In genomic region chr15:91116379-91117067, GRCh38 we compare ENCODE assay signal across 8 cellular contexts. TPM values are rescaled to one million over a fixed set of nuclear protein-coding genes. Genes with fewer than 3 reads are reported as not detected.
DNase-seq lines count a peak whose midpoint lies in the region; ATAC-seq and TF ChIP-seq lines count a peak whose summit lies in the region.

No MANE protein-coding gene starts in this region.

- CTCF ChIA-PET in HEK293T (lab: Yijun Ruan, JAX), result no interaction called here
- CTCF ChIA-PET in WTC11 (lab: Charles Lee), result no interaction called here

- POLR2A ChIA-PET in HEK293T (lab: Yijun Ruan, JAX) (no interaction called here), WTC11 (lab: Charles Lee) (no interaction called here)

- no peak overlapping the region for H3K4me3 Mint-ChIP-seq in WTC11

- H3K36me3 Mint-ChIP-seq in WTC11, result no peaks in the 10 kb centered on the region

- no peaks in the 10 kb centered on the region; the same call in none of the 2 replicates for H3K27me3 Mint-ChIP-seq in WTC11 (ENCODE audit: low read depth)

- intact Hi-C loops in left ventricle myocardium inferior (cut with micrococcal nuclease), result no loop called here

- H3K4me1 ChIP-seq in left ventricle myocardium inferior, result peaks cover 46% of the 10 kb centered on the region

- H3K27ac Mint-ChIP-seq in WTC11, result no peak overlapping the region

- TF ChIP-seq CTCF in left ventricle myocardium inferior (IDR thresholded peaks at IDR 0.05; ENCODE audit: borderline replicate concordance), result no peak
- TF ChIP-seq CTCF in WTC11 (IDR thresholded peaks at IDR 0.05), result no peak

- ATAC-seq in GM18502 (IDR thresholded peaks at IDR 0.05; ENCODE audit: poor library complexity, unreplicated experiment) (peak; percentile 95), GM21825 (IDR thresholded peaks at IDR 0.05; ENCODE audit: unreplicated experiment) (peak; percentile 95), WTC11 (no peak)

- H3K9me3 ChIP-seq in left ventricle myocardium inferior (replicated peaks), result no peaks in the 10 kb centered on the region

- no peak overlapping the region for H3K4me3 ChIP-seq in left ventricle myocardium inferior

- H3K4me1 Mint-ChIP-seq in WTC11, result peaks cover 7% of the 10 kb centered on the region

- H3K27ac ChIP-seq in left ventricle myocardium inferior (replicated peaks), result peak overlapping the region; percentile 62

- peak; percentile 78 for DNase-seq in NCI-H1930 (lab: John Stamatoyannopoulos, UW)
- DNase-seq in left ventricle myocardium inferior, result no peak
- DNase-seq in putamen (ENCODE audit: low spot score), result no peak
- DNase-seq in HEK293T (ENCODE audit: extremely low spot score), result no peak
- no peak for DNase-seq in WTC11 (ENCODE audit: low spot score)
- DNase-seq in GDM1 (lab: John Stamatoyannopoulos, UW), result no peak

- no peaks in the 10 kb centered on the region for H3K27me3 ChIP-seq in left ventricle myocardium inferior (ENCODE audit: low read depth)

- H3K9me3 Mint-ChIP-seq in WTC11, result peaks cover 15% of the 10 kb centered on the region

- no peaks in the 10 kb centered on the region for H3K36me3 ChIP-seq in left ventricle myocardium inferior

TF ChIP-seq in HEK293T, 16 proteins besides CTCF, POLR2A, EP300 and RAD21:
- TF ChIP-seq PKNOX1 (IDR thresholded peaks at IDR 0.05), result no peak
- no peak for TF ChIP-seq ZNF384 (IDR thresholded peaks at IDR 0.05)
- TF ChIP-seq LEF1 (IDR thresholded peaks at IDR 0.05; ENCODE audit: borderline replicate concordance), result no peak
- no peak for TF ChIP-seq HDGF (IDR thresholded peaks at IDR 0.05; ENCODE audit: borderline replicate concordance)
- TF ChIP-seq FOXA1 (IDR thresholded peaks at IDR 0.05), result no peak
- no peak for TF ChIP-seq NFRKB (IDR thresholded peaks at IDR 0.05)
- no peak for TF ChIP-seq BHLHE40 (IDR thresholded peaks at IDR 0.05; ENCODE audit: borderline replicate concordance)
- no peak for TF ChIP-seq SP1 (IDR thresholded peaks at IDR 0.05)
- no peak for TF ChIP-seq L3MBTL2 (conservative IDR thresholded peaks at IDR 0.05)
- no peak for TF ChIP-seq FOXK2 (IDR thresholded peaks at IDR 0.05)
- no peak for TF ChIP-seq SUZ12 (IDR thresholded peaks at IDR 0.05)
- no peak for TF ChIP-seq FOXM1 (IDR thresholded peaks at IDR 0.05; ENCODE audit: borderline replicate concordance)
- no peak for TF ChIP-seq ELF4 (IDR thresholded peaks at IDR 0.05)
- no peak for TF ChIP-seq ARNT (IDR thresholded peaks at IDR 0.05)
- no peak for TF ChIP-seq TARDBP (IDR thresholded peaks at IDR 0.05)
- TF ChIP-seq CTBP1 (IDR thresholded peaks at IDR 0.05; ENCODE audit: borderline replicate concordance), result no peak

TF ChIP-seq in WTC11, 78 proteins besides CTCF, POLR2A, EP300 and RAD21:
- TF ChIP-seq, protein P1, sequence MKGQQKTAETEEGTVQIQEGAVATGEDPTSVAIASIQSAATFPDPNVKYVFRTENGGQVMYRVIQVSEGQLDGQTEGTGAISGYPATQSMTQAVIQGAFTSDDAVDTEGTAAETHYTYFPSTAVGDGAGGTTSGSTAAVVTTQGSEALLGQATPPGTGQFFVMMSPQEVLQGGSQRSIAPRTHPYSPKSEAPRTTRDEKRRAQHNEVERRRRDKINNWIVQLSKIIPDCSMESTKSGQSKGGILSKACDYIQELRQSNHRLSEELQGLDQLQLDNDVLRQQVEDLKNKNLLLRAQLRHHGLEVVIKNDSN (CRISPR knock-in tag; IDR thresholded peaks at IDR 0.05), result no peak
- TF ChIP-seq, protein P2, sequence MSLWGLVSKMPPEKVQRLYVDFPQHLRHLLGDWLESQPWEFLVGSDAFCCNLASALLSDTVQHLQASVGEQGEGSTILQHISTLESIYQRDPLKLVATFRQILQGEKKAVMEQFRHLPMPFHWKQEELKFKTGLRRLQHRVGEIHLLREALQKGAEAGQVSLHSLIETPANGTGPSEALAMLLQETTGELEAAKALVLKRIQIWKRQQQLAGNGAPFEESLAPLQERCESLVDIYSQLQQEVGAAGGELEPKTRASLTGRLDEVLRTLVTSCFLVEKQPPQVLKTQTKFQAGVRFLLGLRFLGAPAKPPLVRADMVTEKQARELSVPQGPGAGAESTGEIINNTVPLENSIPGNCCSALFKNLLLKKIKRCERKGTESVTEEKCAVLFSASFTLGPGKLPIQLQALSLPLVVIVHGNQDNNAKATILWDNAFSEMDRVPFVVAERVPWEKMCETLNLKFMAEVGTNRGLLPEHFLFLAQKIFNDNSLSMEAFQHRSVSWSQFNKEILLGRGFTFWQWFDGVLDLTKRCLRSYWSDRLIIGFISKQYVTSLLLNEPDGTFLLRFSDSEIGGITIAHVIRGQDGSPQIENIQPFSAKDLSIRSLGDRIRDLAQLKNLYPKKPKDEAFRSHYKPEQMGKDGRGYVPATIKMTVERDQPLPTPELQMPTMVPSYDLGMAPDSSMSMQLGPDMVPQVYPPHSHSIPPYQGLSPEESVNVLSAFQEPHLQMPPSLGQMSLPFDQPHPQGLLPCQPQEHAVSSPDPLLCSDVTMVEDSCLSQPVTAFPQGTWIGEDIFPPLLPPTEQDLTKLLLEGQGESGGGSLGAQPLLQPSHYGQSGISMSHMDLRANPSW (CRISPR knock-in tag; conservative IDR thresholded peaks at IDR 0.05; ENCODE audit: low read depth), result no peak
- TF ChIP-seq, protein P3, sequence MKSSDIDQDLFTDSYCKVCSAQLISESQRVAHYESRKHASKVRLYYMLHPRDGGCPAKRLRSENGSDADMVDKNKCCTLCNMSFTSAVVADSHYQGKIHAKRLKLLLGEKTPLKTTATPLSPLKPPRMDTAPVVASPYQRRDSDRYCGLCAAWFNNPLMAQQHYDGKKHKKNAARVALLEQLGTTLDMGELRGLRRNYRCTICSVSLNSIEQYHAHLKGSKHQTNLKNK (CRISPR knock-in tag; IDR thresholded peaks at IDR 0.05), result no peak
- TF ChIP-seq E2F4 (CRISPR knock-in tag; IDR thresholded peaks at IDR 0.05; ENCODE audit: borderline replicate concordance, low read depth) (no peak), ZNF121 (CRISPR knock-in tag; IDR thresholded peaks at IDR 0.05) (no peak)
TF ChIP-seq in WTC11: peak in this region for 0.

RNA-seq across cellular contexts. Expression of gene SV2B, which starts 16.5 kb away (rescaled TPM):
- total RNA-seq in left ventricle myocardium inferior, result 2.8 TPM
- 0.64 to 1.4 TPM (median 0.82 TPM) in 3 replicates for total RNA-seq in WTC11 (2021)

Comparison
In these comparisons a context has a peak if more than half of its experiments do, and no peak if none do; other contexts are left out.
1. DNase-seq: peak in NCI-H1930 (2 of 2); none in left ventricle myocardium inferior (single experiment), putamen (single experiment), HEK293T (single experiment), WTC11 (single experiment) and GDM1 (single experiment).